In genomic region chr15:65787260-65787659, GRCh38 we compare ENCODE assay signal across 11 cellular contexts. TPM values are rescaled to one million over a fixed set of nuclear protein-coding genes. Genes with fewer than 3 reads are reported as not detected.
A peak's percentile ranks its signal among the peaks of the same experiment; 100 is the strongest.
DNase-seq lines count a peak whose midpoint lies in the region; ATAC-seq and TF ChIP-seq lines count a peak whose summit lies in the region.
"Had no signal": no experiment of that assay in that cellular context is flagged by ENCODE, and none has a peak within 500 bp of the region (broad histone marks: within the 10 kb centered on the region; RNA-seq: fewer than 3 reads in every experiment).

No MANE protein-coding gene starts in this region.

- intact Hi-C loops in activated naive CD4-positive, alpha-beta T cell treated with anti-CD3 and anti-CD28 coated beads for 36 hours (cut with micrococcal nuclease), result no loop called here
- intact Hi-C loops in right lobe of liver (cut with DNase I) (no loop called here), upper lobe of right lung (cut with DNase I) (no loop called here)

- no peaks in the 10 kb centered on the region for H3K9me3 ChIP-seq in right lobe of liver
- H3K9me3 ChIP-seq in upper lobe of right lung, result no peaks in the 10 kb centered on the region

- peaks cover 35% of the 10 kb centered on the region for H3K4me1 Mint-ChIP-seq in activated naive CD4-positive, alpha-beta T cell treated with anti-CD3 and anti-CD28 coated beads for 36 hours (ENCODE audit: low read depth)
- peaks cover 29% of the 10 kb centered on the region for H3K4me1 Mint-ChIP-seq in activated T-helper 17 cell treated with anti-CD3 and anti-CD28 coated beads, Interleukin-2, amount 50 U/mL, for 72 hours

- H3K27me3 Mint-ChIP-seq in activated naive CD4-positive, alpha-beta T cell treated with anti-CD3 and anti-CD28 coated beads for 36 hours (ENCODE audit: low read depth), result no peaks in the 10 kb centered on the region
- H3K27me3 Mint-ChIP-seq in activated T-helper 17 cell treated with anti-CD3 and anti-CD28 coated beads, Interleukin-2, amount 50 U/mL, for 72 hours, result no peaks in the 10 kb centered on the region

- H3K27me3 ChIP-seq in right lobe of liver (no peaks in the 10 kb centered on the region), upper lobe of right lung (no peaks in the 10 kb centered on the region)

- peak overlapping the region; percentile 45 to 98 (median 73) for H3K27ac ChIP-seq in right lobe of liver
- peak overlapping the region; percentile 33 for H3K27ac ChIP-seq in upper lobe of right lung

- H3K9me3 Mint-ChIP-seq in activated naive CD4-positive, alpha-beta T cell treated with anti-CD3 and anti-CD28 coated beads for 36 hours, result no peaks in the 10 kb centered on the region
- H3K9me3 Mint-ChIP-seq in activated T-helper 17 cell treated with anti-CD3 and anti-CD28 coated beads, Interleukin-2, amount 50 U/mL, for 72 hours, result no peaks in the 10 kb centered on the region

- no peak for ATAC-seq in activated T-helper 17 cell treated with anti-CD3 and anti-CD28 coated beads, Interleukin-2, amount 50 U/mL, for 72 hours (replicated peaks)
- ATAC-seq in right lobe of liver (no peak), upper lobe of right lung (no peak)

- CTCF ChIA-PET in activated naive CD4-positive, alpha-beta T cell treated with anti-CD3 and anti-CD28 coated beads for 36 hours (lab: Charles Lee), result interaction anchor here (0.6 kb wide), 2 partner anchors 20 to 617 kb away, joined by 3 to 4 read pairs; no protein-coding TSS in a partner anchor

- peak overlapping the region; percentile 77 for H3K27ac Mint-ChIP-seq in activated naive CD4-positive, alpha-beta T cell treated with anti-CD3 and anti-CD28 coated beads for 36 hours
- H3K27ac Mint-ChIP-seq in activated T-helper 17 cell treated with anti-CD3 and anti-CD28 coated beads, Interleukin-2, amount 50 U/mL, for 72 hours, result peak overlapping the region; percentile 83

- 11% methylated on average over 2 of the region's 2 CpGs for WGBS in right lobe of liver (ENCODE audit: insufficient coverage, low coverage, low lambda C conversion rate, missing lambda C conversion rate)

- DNase-seq in activated naive CD4-positive, alpha-beta T cell treated with anti-CD3 and anti-CD28 coated beads for 36 hours, result no peak
- DNase-seq in activated naive CD4-positive, alpha-beta T cell treated with anti-CD3 and anti-CD28 coated beads, Interleukin-2, amount 50 U/mL, for 16 hours, result no peak
- DNase-seq in right lobe of liver (no peak), upper lobe of right lung (no peak), NCI-H1436 (lab: John Stamatoyannopoulos, UW) (no peak), NCI-H128 (lab: John Stamatoyannopoulos, UW; ENCODE audit: unreplicated experiment) (no peak), DMS53 (lab: John Stamatoyannopoulos, UW) (no peak)
- DNase-seq: anterior cingulate cortex, NCI-H774 had no signal

- no peaks in the 10 kb centered on the region for H3K36me3 ChIP-seq in right lobe of liver
- peaks cover 4% of the 10 kb centered on the region for H3K36me3 ChIP-seq in upper lobe of right lung

- peak overlapping the region; percentile 61 for H3K4me3 Mint-ChIP-seq in activated naive CD4-positive, alpha-beta T cell treated with anti-CD3 and anti-CD28 coated beads for 36 hours
- H3K4me3 Mint-ChIP-seq in activated T-helper 17 cell treated with anti-CD3 and anti-CD28 coated beads, Interleukin-2, amount 50 U/mL, for 72 hours, result peak overlapping the region; percentile 77

- no peak for TF ChIP-seq POLR2A in right lobe of liver (IDR thresholded peaks at IDR 0.05)

- H3K4me3 ChIP-seq in right lobe of liver (no peak overlapping the region), upper lobe of right lung (no peak overlapping the region)
- H3K4me3 ChIP-seq: lung had no signal

- peaks cover 0 to 50% (median 18%) of the 10 kb centered on the region in 4 donors for H3K4me1 ChIP-seq in right lobe of liver
- peaks cover 26% of the 10 kb centered on the region for H3K4me1 ChIP-seq in upper lobe of right lung

- no peak for TF ChIP-seq CTCF in right lobe of liver (IDR thresholded peaks at IDR 0.05)
- no peak for TF ChIP-seq CTCF in upper lobe of right lung (IDR thresholded peaks at IDR 0.05)

- peaks cover 7% of the 10 kb centered on the region for H3K36me3 Mint-ChIP-seq in activated naive CD4-positive, alpha-beta T cell treated with anti-CD3 and anti-CD28 coated beads for 36 hours (ENCODE audit: low read depth)
- peaks cover 34% of the 10 kb centered on the region for H3K36me3 Mint-ChIP-seq in activated T-helper 17 cell treated with anti-CD3 and anti-CD28 coated beads, Interleukin-2, amount 50 U/mL, for 72 hours (ENCODE audit: low read depth)

RNA-seq across cellular contexts. Expression of gene DENND4A, which starts 4.8 kb away (rescaled TPM):
- 10 to 100 TPM; 23.9 to 24.9 TPM for total RNA-seq in activated naive CD4-positive, alpha-beta T cell treated with anti-CD3 and anti-CD28 coated beads for 36 hours
- total RNA-seq in activated T-helper 17 cell treated with anti-CD3 and anti-CD28 coated beads, Interleukin-2, amount 50 U/mL, for 72 hours, result 10 to 100 TPM; 48.2 to 61.2 TPM
- total RNA-seq in right lobe of liver (10 to 100 TPM; 12.7 to 32.4 (median 21.5) TPM), upper lobe of right lung (32.5 TPM)
